ENCODE assay signal across 23 cellular contexts in genomic region chr9:125416517-125416916, GRCh38.
DNase-seq lines count a peak whose midpoint lies in the region; ATAC-seq, FAIRE-seq and TF ChIP-seq lines count a peak whose summit lies in the region.
"Had no signal": no experiment of that assay in that cellular context is flagged by ENCODE, and none has a peak within 500 bp of the region (broad histone marks: within the 10 kb centered on the region; RNA-seq: fewer than 3 reads in every experiment).

No MANE protein-coding gene starts in this region.

- TF ChIP-seq CTCF in HepG2 (CRISPR knock-in tag; IDR thresholded peaks at IDR 0.05) (no peak), right lobe of liver (IDR thresholded peaks at IDR 0.05) (no peak), K562 (IDR thresholded peaks at IDR 0.05 in 2 of 3, conservative IDR thresholded peaks at IDR 0.05 in 1 of 3; ENCODE audit: insufficient read depth in 2 of 3, low read depth in 1 of 3, low read length in 3 of 3) (no peak), nephron (IDR thresholded peaks at IDR 0.05; ENCODE audit: unreplicated experiment in 3 of 3) (no peak), vagina (IDR thresholded peaks at IDR 0.05) (no peak), dorsolateral prefrontal cortex (IDR thresholded peaks at IDR 0.05 in 54 of 56, conservative IDR thresholded peaks at IDR 0.05 in 2 of 56; ENCODE audit: low read depth in 1 of 56, partially characterized antibody in 56 of 56) (no peak)

- H3K9me3 ChIP-seq in HepG2 (ENCODE audit: low read length) (no peaks in the 10 kb centered on the region), right lobe of liver (no peaks in the 10 kb centered on the region), K562 (replicated peaks; ENCODE audit: control insufficient read depth, insufficient read depth, low read depth, low read length) (no peaks in the 10 kb centered on the region), vagina (no peaks in the 10 kb centered on the region)
- H3K9me3 ChIP-seq: A549, HAP-1 had no signal

- in situ Hi-C loops in HepG2 (cut with HindIII; ENCODE audit: extremely low pct_ligation_motif_present, low pct_unique_long_range_greater_than_20kb) (no loop called here), K562 (cut with MboI) (no loop called here)

- no TSS peak for BruUV-seq in HepG2 (replicated peaks; lab: Mats Ljungman, UMichigan)
- no TSS peak for BruUV-seq in K562 (replicated peaks; lab: Mats Ljungman, UMichigan)

- TF ChIP-seq EP300 in HepG2 (IDR thresholded peaks at IDR 0.05; ENCODE audit: low read depth in 2 of 2, low read length in 2 of 2) (no peak), HepG2 (CRISPR knock-in tag; IDR thresholded peaks at IDR 0.05; ENCODE audit: borderline replicate concordance) (no peak), K562 (IDR thresholded peaks at IDR 0.05; ENCODE audit: low read length) (no peak)

- no peak for TF ChIP-seq POLR2A in HepG2 (IDR thresholded peaks at IDR 0.05; ENCODE audit: insufficient read depth in 1 of 2, low read depth in 2 of 2, low read length in 2 of 2)
- TF ChIP-seq POLR2A in right lobe of liver (IDR thresholded peaks at IDR 0.05): no peak
- no peak for TF ChIP-seq POLR2A in K562 (conservative IDR thresholded peaks at IDR 0.05)
- TF ChIP-seq POLR2A in vagina (IDR thresholded peaks at IDR 0.05): no peak

- no peak overlapping the region for H2AFZ ChIP-seq in HepG2 (ENCODE audit: low read length)
- H2AFZ ChIP-seq in K562 (ENCODE audit: low read depth, low read length): no peak overlapping the region
- H2AFZ ChIP-seq: GM23338 had no signal

- no peaks in the 10 kb centered on the region for H3K9me3 Mint-ChIP-seq in nephron
- H3K9me3 Mint-ChIP-seq: CD4-positive, alpha-beta memory T cell; GM23338 had no signal

- peaks cover 6% of the 10 kb centered on the region for H3K4me1 Mint-ChIP-seq in nephron
- H3K4me1 Mint-ChIP-seq: CD4-positive, alpha-beta memory T cell had no signal

- H3K9ac ChIP-seq in HepG2 (ENCODE audit: insufficient read depth, low read depth, low read length) (no peak overlapping the region), K562 (ENCODE audit: insufficient read depth in 1 of 2, low read depth in 2 of 2, low read length in 2 of 2) (no peak overlapping the region; a peak in 1 of 4 replicates)

- H3K27me3 ChIP-seq in HepG2 (ENCODE audit: control insufficient read depth in 1 of 2, insufficient read depth in 2 of 2, low read length in 2 of 2): peaks cover 0 to 8% of the 10 kb centered on the region in 2 experiments; a peak in 1 of 5 replicates
- no peaks in the 10 kb centered on the region for H3K27me3 ChIP-seq in right lobe of liver
- no peaks in the 10 kb centered on the region for H3K27me3 ChIP-seq in K562 (ENCODE audit: control insufficient read depth in 2 of 2, insufficient read depth in 2 of 2, low read length in 2 of 2)
- no peaks in the 10 kb centered on the region for H3K27me3 ChIP-seq in vagina
- H3K27me3 ChIP-seq in dorsolateral prefrontal cortex: no peaks in the 10 kb centered on the region

- no peaks in the 10 kb centered on the region for H4K20me1 ChIP-seq in HepG2 (ENCODE audit: insufficient read depth, low read length)
- no peaks in the 10 kb centered on the region for H4K20me1 ChIP-seq in K562 (replicated peaks; ENCODE audit: control insufficient read depth, insufficient read depth, low read length)

- H3K27me3 Mint-ChIP-seq in nephron (ENCODE audit: low read depth): no peaks in the 10 kb centered on the region

- H3K4me2 ChIP-seq in HepG2 (ENCODE audit: low read depth, low read length): no peak overlapping the region
- no peak overlapping the region for H3K4me2 ChIP-seq in K562 (ENCODE audit: insufficient read depth, low read length)
- H3K4me2 ChIP-seq: A549, GM23338 had no signal

- no peaks in the 10 kb centered on the region for H3K79me2 ChIP-seq in HepG2 (ENCODE audit: insufficient read depth, low read length)
- H3K79me2 ChIP-seq in K562 (ENCODE audit: control insufficient read depth, insufficient read depth, low read length): no peaks in the 10 kb centered on the region

- H3K27ac Mint-ChIP-seq in nephron: peak overlapping the region in 2 of 3 experiments; percentile 44 to 71
- H3K27ac Mint-ChIP-seq: CD4-positive, alpha-beta memory T cell; GM23338 had no signal

- no peak overlapping the region for H3K27ac ChIP-seq in HepG2 (ENCODE audit: extremely low read length, insufficient read depth, low read length)
- no peak overlapping the region for H3K27ac ChIP-seq in right lobe of liver
- H3K27ac ChIP-seq in K562 (ENCODE audit: extremely low read depth, low read depth, low read length): no peak overlapping the region
- H3K27ac ChIP-seq in vagina: peak overlapping the region; percentile 53
- H3K27ac ChIP-seq in dorsolateral prefrontal cortex: no peak overlapping the region
- H3K27ac ChIP-seq: A549 had no signal

- no peaks in the 10 kb centered on the region for H3K36me3 Mint-ChIP-seq in nephron (ENCODE audit: low read depth)
- H3K36me3 Mint-ChIP-seq: CD4-positive, alpha-beta memory T cell had no signal

- POLR2A ChIA-PET in HepG2 (lab: Yijun Ruan, JAX): interaction anchor here (0.6 kb wide), 1 partner anchor 156 kb away, joined by 3 read pairs; no protein-coding TSS in a partner anchor
- POLR2A ChIA-PET in K562 (lab: Yijun Ruan, JAX): interaction anchor here (0.6 kb wide), 2 partner anchors 52 to 398 kb away, joined by 3 read pairs; no protein-coding TSS in a partner anchor

- no peaks in the 10 kb centered on the region for H3K36me3 ChIP-seq in HepG2 (replicated peaks in 1 of 2; ENCODE audit: control insufficient read depth in 1 of 2, insufficient read depth in 2 of 2, low read length in 2 of 2)
- no peaks in the 10 kb centered on the region for H3K36me3 ChIP-seq in right lobe of liver
- H3K36me3 ChIP-seq in K562 (ENCODE audit: control insufficient read depth, insufficient read depth, low read length): no peaks in the 10 kb centered on the region
- no peaks in the 10 kb centered on the region for H3K36me3 ChIP-seq in vagina
- H3K36me3 ChIP-seq: HAP-1 had no signal

- no peaks in the 10 kb centered on the region for H3K9me1 ChIP-seq in K562 (ENCODE audit: control insufficient read depth, insufficient read depth, low read length)

- WGBS in HepG2 (ENCODE audit: low lambda C conversion rate): 88% methylated on average over 7 of the region's 8 CpGs
- WGBS in right lobe of liver (ENCODE audit: insufficient coverage, low coverage, low lambda C conversion rate, missing lambda C conversion rate): 100% methylated on average over 2 of the region's 8 CpGs
- WGBS in K562 (ENCODE audit: insufficient coverage, low coverage, missing lambda C conversion rate): 50% methylated on average over 8 of the region's 8 CpGs

- no peak overlapping the region for H3K4me3 Mint-ChIP-seq in nephron
- H3K4me3 Mint-ChIP-seq: CD4-positive, alpha-beta memory T cell; GM23338 had no signal

- DNase-seq in HepG2 (ENCODE audit: low spot score): no peak
- DNase-seq in right lobe of liver: no peak
- no peak for DNase-seq in K562 (ENCODE audit: extremely low read depth in 1 of 4, low spot score in 3 of 4)
- no peak for DNase-seq in vagina (ENCODE audit: extremely low spot score in 2 of 2)
- DNase-seq in dorsolateral prefrontal cortex: no peak
- no peak for DNase-seq in NCI-H1436 treated with DMSO at 0.1 percent for 48 hours (lab: John Stamatoyannopoulos, UW)
- DNase-seq: 8988T; ACHN; C1 segment of cervical spinal cord; Calu3; CD4-positive, alpha-beta memory T cell; COR-L47; DMS53; DMS79 treated with DMSO at 0.1 percent for 48 hours; GF-D8 had no signal

- peaks cover 13% of the 10 kb centered on the region for H3K4me1 ChIP-seq in HepG2 (ENCODE audit: insufficient read depth, low read length)
- H3K4me1 ChIP-seq in right lobe of liver: no peaks in the 10 kb centered on the region
- peaks cover 0 to 11% of the 10 kb centered on the region in 2 experiments; a peak in 3 of 5 replicates for H3K4me1 ChIP-seq in K562 (replicated peaks in 1 of 2; ENCODE audit: control insufficient read depth in 2 of 2, insufficient read depth in 2 of 2, low read length in 2 of 2)
- H3K4me1 ChIP-seq in vagina: peaks cover 6% of the 10 kb centered on the region
- H3K4me1 ChIP-seq: A549, HAP-1 had no signal

- CTCF ChIA-PET in HepG2 (lab: Yijun Ruan, JAX; ENCODE audit: low intra/inter-chr PET ratio, low total read pairs) (no interaction called here), K562 (lab: Yijun Ruan, JAX; ENCODE audit: low intra/inter-chr PET ratio) (no interaction called here)

- no peak overlapping the region for H3K4me3 ChIP-seq in HepG2 (replicated peaks in 1 of 3; ENCODE audit: insufficient read depth in 1 of 3, low read depth in 2 of 3, low read length in 3 of 3)
- H3K4me3 ChIP-seq in right lobe of liver: no peak overlapping the region
- no peak overlapping the region for H3K4me3 ChIP-seq in K562
- no peak overlapping the region for H3K4me3 ChIP-seq in vagina
- H3K4me3 ChIP-seq in dorsolateral prefrontal cortex: no peak overlapping the region
- H3K4me3 ChIP-seq: A549, GM23338, HAP-1 had no signal

- intact Hi-C loops in HepG2 (cut with micrococcal nuclease; ENCODE audit: unreplicated experiment) (no loop called here), right lobe of liver (cut with DNase I) (no loop called here), K562 (cut with micrococcal nuclease) (no loop called here), vagina (cut with DNase I) (no loop called here), dorsolateral prefrontal cortex (cut with DNase I) (no loop called here)

- FAIRE-seq in HepG2 (lab: Jason Lieb, UNC): no peak
- FAIRE-seq in K562 (lab: Jason Lieb, UNC): no peak
- FAIRE-seq: A549, GM12892, GM19239, H54 had no signal

- TF ChIP-seq RAD21 in HepG2 (CRISPR knock-in tag; IDR thresholded peaks at IDR 0.05) (no peak), K562 (CRISPR knock-in tag; conservative IDR thresholded peaks at IDR 0.05 in 1 of 2, IDR thresholded peaks at IDR 0.05 in 1 of 2) (no peak)

- ATAC-seq in HepG2 (no peak), right lobe of liver (no peak), K562 (no peak), GM21423 (IDR thresholded peaks at IDR 0.05; ENCODE audit: unreplicated experiment) (no peak)
- ATAC-seq: A549, GM23338 had no signal

TF ChIP-seq in HepG2, 621 proteins besides CTCF, POLR2A, EP300 and RAD21:
- TF ChIP-seq SP2 (CRISPR knock-in tag; IDR thresholded peaks at IDR 0.05): no peak
- no peak for TF ChIP-seq ZNF768 (CRISPR knock-in tag; IDR thresholded peaks at IDR 0.05)
- TF ChIP-seq ZSCAN9 (CRISPR knock-in tag; IDR thresholded peaks at IDR 0.05; ENCODE audit: borderline replicate concordance): no peak
- 0 out of 2 replicates have a peak, but pooled peaks have one; percentile 61 for TF ChIP-seq ZNF24 (IDR thresholded peaks at IDR 0.05)
- TF ChIP-seq HOXA3 (CRISPR knock-in tag; IDR thresholded peaks at IDR 0.05): no peak
- TF ChIP-seq MYNN (CRISPR knock-in tag; IDR thresholded peaks at IDR 0.05; ENCODE audit: low read depth): no peak

TF ChIP-seq in K562, 482 proteins besides CTCF, POLR2A, EP300 and RAD21:
- TF ChIP-seq ZNF24 (IDR thresholded peaks at IDR 0.05) (peak; percentile 92), ZNF146 (CRISPR knock-in tag; IDR thresholded peaks at IDR 0.05; ENCODE audit: unreplicated experiment) (no peak)

Comparison
In these comparisons a context has a peak if more than half of its experiments do, and no peak if none do; other contexts are left out.
1. Of the 241 proteins assayed by ChIP-seq in both HepG2 and K562: peak only in HepG2: none; only in K562: none; in both: ZNF24; in neither: 240.